Comparison of ENCODE assay signal across 18 cellular contexts in genomic region chr2:215537621-215538020, GRCh38.
A peak's percentile ranks its signal among the peaks of the same experiment; 100 is the strongest.
DNase-seq lines count a peak whose midpoint lies in the region; ATAC-seq and TF ChIP-seq lines count a peak whose summit lies in the region.
"Had no signal": no experiment of that assay in that cellular context is flagged by ENCODE, and none has a peak within 500 bp of the region (broad histone marks: within the 10 kb centered on the region; RNA-seq: fewer than 3 reads in every experiment).

No MANE protein-coding gene starts in this region.

- in situ Hi-C loops in GM13976 (cut with MboI; ENCODE audit: low sequenced_read_pairs, unreplicated experiment), result no loop called here

- DNase-seq in AG04450 (ENCODE audit: low read depth, low spot score) (peak; percentile 81), HCEC 1CT (peak; percentile 90), chondrocyte (ENCODE audit: low spot score) (no peak), left lung (no peak), NCI-H1694 treated with DMSO at 0.1 percent for 48 hours (lab: John Stamatoyannopoulos, UW) (no peak), GM13976 (ENCODE audit: low spot score) (no peak)
- no peak for DNase-seq in activated CD8-positive, alpha-beta T cell treated with anti-CD3 and anti-CD28 coated beads for 36 hours
- DNase-seq: activated CD4-positive, CD25-positive, alpha-beta regulatory T cell treated with anti-CD3 and anti-CD28 coated beads, Interleukin-2, amount 50 U/mL, for 72 hours; DMS 273 treated with DMSO at 0.1 percent for 48 hours; H9; KG1; NCI-H187; NCI-H526; spleen had no signal

- CTCF ChIA-PET in AG04450 (lab: Charles Lee), result no interaction called here
- CTCF ChIA-PET in activated CD8-positive, alpha-beta T cell treated with anti-CD3 and anti-CD28 coated beads for 36 hours (lab: Charles Lee), result no interaction called here

- ATAC-seq in left lung (peak; percentile 21), GM21825 (IDR thresholded peaks at IDR 0.05; ENCODE audit: unreplicated experiment) (no peak)
- ATAC-seq in activated CD8-positive, alpha-beta T cell treated with anti-CD3 and anti-CD28 coated beads for 36 hours, result no peak
- ATAC-seq: Panc1 had no signal

- H3K9me3 ChIP-seq in AG04450 (ENCODE audit: control insufficient read depth, insufficient read depth, low read length) (peaks cover 6% of the 10 kb centered on the region), left lung (peaks cover 0 to 11% of the 10 kb centered on the region in 2 donors)

- no peaks in the 10 kb centered on the region for H3K27me3 Mint-ChIP-seq in chondrocyte (ENCODE audit: low read depth)
- peaks cover 4% of the 10 kb centered on the region for H3K27me3 Mint-ChIP-seq in activated CD8-positive, alpha-beta T cell treated with anti-CD3 and anti-CD28 coated beads for 36 hours

- POLR2A ChIA-PET in AG04450 (lab: Yijun Ruan, JAX), result interaction anchor here (0.7 to 1.0 kb wide), 3 partner anchors 10 to 123 kb away, joined by 3 to 4 read pairs (median 3); no protein-coding TSS in a partner anchor
- POLR2A ChIA-PET in activated CD8-positive, alpha-beta T cell treated with anti-CD3 and anti-CD28 coated beads for 36 hours (lab: Charles Lee), result no interaction called here

- H3K27me3 ChIP-seq in AG04450 (ENCODE audit: control insufficient read depth, insufficient read depth, low read length), result no peaks in the 10 kb centered on the region
- no peaks in the 10 kb centered on the region for H3K27me3 ChIP-seq in left lung
- H3K27me3 ChIP-seq: spleen had no signal

- intact Hi-C loops in left lung (cut with DNase I), result no loop called here
- intact Hi-C loops in activated CD8-positive, alpha-beta T cell treated with anti-CD3 and anti-CD28 coated beads for 36 hours (cut with micrococcal nuclease), result no loop called here

- no peak overlapping the region for H3K27ac ChIP-seq in AG04450 (ENCODE audit: low read depth, low read length)
- no peak overlapping the region for H3K27ac ChIP-seq in left lung
- H3K27ac ChIP-seq: spleen had no signal

- H3K4me3 Mint-ChIP-seq in chondrocyte (ENCODE audit: unreplicated experiment), result no peak overlapping the region
- no peak overlapping the region for H3K4me3 Mint-ChIP-seq in activated CD8-positive, alpha-beta T cell treated with anti-CD3 and anti-CD28 coated beads for 36 hours
- H3K4me3 Mint-ChIP-seq: activated naive CD4-positive, alpha-beta T cell treated with anti-CD3 and anti-CD28 coated beads, Interleukin-2, amount 50 U/mL, for 24 hours; central memory CD8-positive, alpha-beta T cell; H9 had no signal

- no peak overlapping the region for H3K4me3 ChIP-seq in AG04450 (ENCODE audit: low read depth, low read length)
- H3K4me3 ChIP-seq in left lung, result no peak overlapping the region
- H3K4me3 ChIP-seq: spleen had no signal

- no peaks in the 10 kb centered on the region for H3K36me3 ChIP-seq in left lung
- H3K36me3 ChIP-seq: spleen had no signal

- TF ChIP-seq CTCF in AG04450 (IDR thresholded peaks at IDR 0.05; ENCODE audit: low read depth, low read length), result no peak
- TF ChIP-seq CTCF in chondrocyte (IDR thresholded peaks at IDR 0.05), result peak; percentile 57
- TF ChIP-seq CTCF in left lung (IDR thresholded peaks at IDR 0.05), result no peak
- TF ChIP-seq CTCF in GM13976 (IDR thresholded peaks at IDR 0.05; ENCODE audit: borderline replicate concordance, control extremely low read depth, extremely low read depth, insufficient read depth, missing control alignments), result no peak
- no peak for TF ChIP-seq CTCF in activated CD8-positive, alpha-beta T cell treated with anti-CD3 and anti-CD28 coated beads for 36 hours (IDR thresholded peaks at IDR 0.05)

- H3K4me1 Mint-ChIP-seq in chondrocyte (ENCODE audit: low read depth), result peaks cover 77% of the 10 kb centered on the region
- H3K4me1 Mint-ChIP-seq in activated CD8-positive, alpha-beta T cell treated with anti-CD3 and anti-CD28 coated beads for 36 hours (ENCODE audit: low read depth), result no peaks in the 10 kb centered on the region
- H3K4me1 Mint-ChIP-seq: activated naive CD4-positive, alpha-beta T cell treated with anti-CD3 and anti-CD28 coated beads, Interleukin-2, amount 50 U/mL, for 24 hours; central memory CD8-positive, alpha-beta T cell had no signal

- peaks cover 32% of the 10 kb centered on the region for H3K9me3 Mint-ChIP-seq in chondrocyte (ENCODE audit: low read depth)
- H3K9me3 Mint-ChIP-seq in activated CD8-positive, alpha-beta T cell treated with anti-CD3 and anti-CD28 coated beads for 36 hours, result no peaks in the 10 kb centered on the region
- H3K9me3 Mint-ChIP-seq: activated naive CD4-positive, alpha-beta T cell treated with anti-CD3 and anti-CD28 coated beads, Interleukin-2, amount 50 U/mL, for 24 hours; central memory CD8-positive, alpha-beta T cell had no signal

- peaks cover 0 to 3% of the 10 kb centered on the region in 2 donors for H3K4me1 ChIP-seq in left lung

- H3K27ac Mint-ChIP-seq in chondrocyte (ENCODE audit: unreplicated experiment), result peak overlapping the region; percentile 94
- H3K27ac Mint-ChIP-seq in activated CD8-positive, alpha-beta T cell treated with anti-CD3 and anti-CD28 coated beads for 36 hours, result no peak overlapping the region
- H3K27ac Mint-ChIP-seq: activated naive CD4-positive, alpha-beta T cell treated with anti-CD3 and anti-CD28 coated beads, Interleukin-2, amount 50 U/mL, for 24 hours had no signal

- H3K36me3 Mint-ChIP-seq in chondrocyte (ENCODE audit: low read depth), result peaks cover 7% of the 10 kb centered on the region
- no peaks in the 10 kb centered on the region for H3K36me3 Mint-ChIP-seq in activated CD8-positive, alpha-beta T cell treated with anti-CD3 and anti-CD28 coated beads for 36 hours (ENCODE audit: low read depth)
- H3K36me3 Mint-ChIP-seq: activated naive CD4-positive, alpha-beta T cell treated with anti-CD3 and anti-CD28 coated beads, Interleukin-2, amount 50 U/mL, for 24 hours had no signal

Comparison
In these comparisons a context has a peak if more than half of its experiments do, and no peak if none do; other contexts are left out.
1. DNase-seq: peak in AG04450 (single experiment) and HCEC 1CT (single experiment); none in chondrocyte (single experiment), left lung (0 of 2), NCI-H1694 treated with DMSO at 0.1 percent for 48 hours (single experiment), GM13976 (single experiment) and activated CD8-positive, alpha-beta T cell treated with anti-CD3 and anti-CD28 coated beads for 36 hours (single experiment).